In the genomic region with DNA sequence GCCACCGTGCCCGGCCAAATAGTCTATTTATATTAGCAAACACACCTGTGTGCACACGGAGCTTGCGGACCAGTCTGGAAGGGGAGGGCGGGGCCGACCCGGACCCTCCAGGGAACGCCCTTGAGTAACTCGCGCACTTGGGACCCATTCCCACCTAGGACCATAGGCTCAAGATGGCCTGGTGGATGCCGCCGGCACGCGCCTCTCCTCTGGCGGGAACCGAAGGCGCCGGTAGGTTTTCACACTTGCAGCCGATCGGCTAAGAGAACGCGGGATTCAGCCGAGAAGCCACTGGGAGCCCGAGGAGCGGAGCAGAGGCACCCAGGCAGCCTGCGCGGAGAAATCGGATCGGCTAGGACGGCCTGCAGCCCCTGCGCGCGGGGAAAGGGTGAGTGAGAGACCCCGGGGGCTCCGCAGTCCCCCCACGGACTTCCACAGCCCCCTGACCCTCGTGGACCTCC, we compare ENCODE assay signal across 18 cellular contexts. TPM values are rescaled to one million over a fixed set of nuclear protein-coding genes. Genes with fewer than 3 reads are reported as not detected.
DNase-seq lines count a peak whose midpoint lies in the region; ATAC-seq and TF ChIP-seq lines count a peak whose summit lies in the region.
"Had no signal": no experiment of that assay in that cellular context is flagged by ENCODE, and none has a peak within 500 bp of the region (broad histone marks: within the 10 kb centered on the region; RNA-seq: fewer than 3 reads in every experiment).

No MANE protein-coding gene starts in this region.

- no peak overlapping the region for H3T11ph ChIP-seq in H9 (ENCODE audit: low read length)

- no peaks in the 10 kb centered on the region for H3K79me1 ChIP-seq in H9 (ENCODE audit: insufficient read depth, low read depth, low read length, poor library complexity, severe bottlenecking)

- no peak overlapping the region for H3K56ac ChIP-seq in H9 (ENCODE audit: insufficient read length, low read depth, low read length)

- H3K9me3 Mint-ChIP-seq in H9, result no peaks in the 10 kb centered on the region; a peak in 3 of 5 replicates

- peaks cover 29 to 58% (median 34%) of the 10 kb centered on the region in 3 experiments for H3K36me3 Mint-ChIP-seq in H9 (ENCODE audit: insufficient read depth in 1 of 3, low read depth in 3 of 3)

- H3K4ac ChIP-seq in H9 (ENCODE audit: low read depth, low read length), result no peak overlapping the region

- H3K27ac ChIP-seq in H9 (ENCODE audit: insufficient read length, low read depth, low read length), result no peak overlapping the region
- H3K27ac ChIP-seq: heart right ventricle, KMS-11, pancreas had no signal

- no peak overlapping the region for H2BK20ac ChIP-seq in H9 (ENCODE audit: low read depth, low read length, poor library complexity, severe bottlenecking)

- H4K8ac ChIP-seq in H9 (replicated peaks; ENCODE audit: insufficient read length, low read depth, low read length), result no peak overlapping the region

- peaks cover 4% of the 10 kb centered on the region; the same call in 1 of the 2 replicates for H3K4me1 ChIP-seq in H9 (ENCODE audit: insufficient read depth, low read length)
- H3K4me1 ChIP-seq: pancreas had no signal

- H2BK5ac ChIP-seq in H9 (ENCODE audit: insufficient read length, low read length), result no peak overlapping the region

- no peaks in the 10 kb centered on the region for H3K9me3 ChIP-seq in H9 (ENCODE audit: control insufficient read depth, low read depth, low read length)
- H3K9me3 ChIP-seq: pancreas had no signal

- H2BK12ac ChIP-seq in H9 (ENCODE audit: insufficient read length, low read depth, low read length), result no peak overlapping the region

- no peak overlapping the region for H4K5ac ChIP-seq in H9 (ENCODE audit: insufficient read length, low read depth, low read length)

- DNase-seq in H9 (peak; percentile 89), cardiac fibroblast (ENCODE audit: low read depth in 2 of 2) (no peak), islet precursor cell (peak; percentile 84), retina (peak; percentile 65), DMS79 treated with DMSO at 0.1 percent for 48 hours (lab: John Stamatoyannopoulos, UW) (no peak), superior temporal gyrus (ENCODE audit: extremely low spot score) (no peak)
- DNase-seq: activated CD4-positive, alpha-beta T cell treated with anti-CD3 and anti-CD28 coated beads, Interleukin-2, amount 50 U/mL, for 4 hours; activated naive CD4-positive, alpha-beta T cell treated with anti-CD3 and anti-CD28 coated beads, Interleukin-2, amount 50 U/mL, for 16 hours; activated T-cell treated with anti-CD3 and anti-CD28 coated beads for 4 hours; effector CD4-positive, alpha-beta T cell; heart right ventricle; NCI-H1048; stimulated activated CD4-positive, alpha-beta T cell treated with anti-CD3 and anti-CD28 coated beads, Interleukin-4, amount 100 ng/mL, for 1 hour had no signal

- peaks cover 6% of the 10 kb centered on the region for H3K23me2 ChIP-seq in H9 (ENCODE audit: insufficient read length, low read depth, low read length, poor library complexity, severe bottlenecking)

- H3K9ac ChIP-seq in H9 (ENCODE audit: extremely low read depth, insufficient read length, low read length), result no peak overlapping the region
- H3K9ac ChIP-seq: KMS-11 had no signal

- no peak overlapping the region for H2BK15ac ChIP-seq in H9 (ENCODE audit: low read depth, low read length)

- H3K23ac ChIP-seq in H9 (ENCODE audit: insufficient read length, low read depth, low read length), result no peak overlapping the region

- H3K18ac ChIP-seq in H9 (ENCODE audit: insufficient read length, low read depth, low read length), result no peak overlapping the region

- peaks cover 20 to 25% of the 10 kb centered on the region in 2 experiments for H3K4me1 Mint-ChIP-seq in H9

- no peaks in the 10 kb centered on the region for H4K20me1 ChIP-seq in H9 (ENCODE audit: control insufficient read depth, insufficient read depth, insufficient read length)

- peak overlapping the region; percentile 5 to 10 for H3K4me3 ChIP-seq in cardiac fibroblast (replicated peaks in 1 of 2; ENCODE audit: low read depth in 2 of 2, low read length in 2 of 2)
- H3K4me3 ChIP-seq: pancreas had no signal

- peak overlapping the region in 1 of 2 experiments; percentile 78; a peak in 2 of 5 replicates for H3K4me3 Mint-ChIP-seq in H9

- peak overlapping the region; percentile 76 for H3K4me2 ChIP-seq in H9 (ENCODE audit: insufficient read depth, insufficient read length, low read length)
- H3K4me2 ChIP-seq: KMS-11 had no signal

- H2AK5ac ChIP-seq in H9 (ENCODE audit: insufficient read length, low read length), result no peak overlapping the region

- no peaks in the 10 kb centered on the region for H3K27me3 ChIP-seq in H9 (ENCODE audit: insufficient read depth, low read length)

- no peak overlapping the region for H4K91ac ChIP-seq in H9 (ENCODE audit: insufficient read length, low read depth, low read length)

- H3K27ac Mint-ChIP-seq in H9, result 0 out of 7 replicates have a peak overlapping the region, but pooled peaks of 1 of the 3 experiments have one; percentile 70

- H2AFZ ChIP-seq in H9 (ENCODE audit: low read length), result no peak overlapping the region

- H3K79me2 ChIP-seq in H9 (ENCODE audit: insufficient read depth, low read length), result peaks cover 10% of the 10 kb centered on the region; the same call in 1 of the 2 replicates

- no peak overlapping the region for H2BK120ac ChIP-seq in H9 (ENCODE audit: low read depth, low read length, poor library complexity, severe bottlenecking)

- no peaks in the 10 kb centered on the region for H3K27me3 Mint-ChIP-seq in H9 (ENCODE audit: low read depth)

- ATAC-seq in HG03095 (IDR thresholded peaks at IDR 0.05; ENCODE audit: unreplicated experiment) (no peak), GM18907 (IDR thresholded peaks at IDR 0.05; ENCODE audit: unreplicated experiment) (no peak)
- ATAC-seq: Panc1 had no signal

- WGBS in H9 (ENCODE audit: extremely low coverage, insufficient read length, low lambda C conversion rate), result no CpG with 5 or more reads among the region's 37 CpGs

- TF ChIP-seq CTCF in H9 (conservative IDR thresholded peaks at IDR 0.05) (no peak), cardiac fibroblast (IDR thresholded peaks at IDR 0.05; ENCODE audit: low read depth, low read length) (no peak)

- H3K14ac ChIP-seq in H9 (ENCODE audit: insufficient read depth, low read length), result peak overlapping the region; percentile 82

RNA-seq across cellular contexts. Expression of a gene that starts 18.9 kb away (rescaled TPM):
- total RNA-seq in H9 (2021), result 19.8 and 21.3 TPM in 2 replicates

RNA-seq across cellular contexts. Expression of a gene that starts 57.8 kb away (rescaled TPM):
- total RNA-seq in H9 (2021), result 121 and 124 TPM in 2 replicates

Comparison
In these comparisons a context has a peak if more than half of its experiments do, and no peak if none do; other contexts are left out.
1. DNase-seq: peak in H9 (single experiment), islet precursor cell (single experiment) and retina (single experiment); none in cardiac fibroblast (0 of 2), DMS79 treated with DMSO at 0.1 percent for 48 hours (single experiment) and superior temporal gyrus (single experiment).